ENCODE assay signal across 20 cellular contexts in genomic region chr4:48025005-48025404, GRCh38. TPM values are rescaled to one million over a fixed set of nuclear protein-coding genes. Genes with fewer than 3 reads are reported as not detected.
DNase-seq lines count a peak whose midpoint lies in the region; ATAC-seq and TF ChIP-seq lines count a peak whose summit lies in the region.
"Had no signal": no experiment of that assay in that cellular context is flagged by ENCODE, and none has a peak within 500 bp of the region (broad histone marks: within the 10 kb centered on the region; RNA-seq: fewer than 3 reads in every experiment).

No MANE protein-coding gene starts in this region.

- no peak overlapping the region for H3K9ac ChIP-seq in adipocyte (ENCODE audit: low read length)

- peak in 1 of 2 donors; percentile 39 for DNase-seq in cardiac muscle cell (ENCODE audit: low read depth in 1 of 2, low spot score in 1 of 2)
- no peak for DNase-seq in right cardiac atrium
- DNase-seq in adipocyte (ENCODE audit: low read depth) = peak; percentile 62
- peak; percentile 12 for DNase-seq in hepatic stellate cell (ENCODE audit: low spot score)
- DNase-seq in tibial artery = no peak
- DNase-seq in stimulated activated CD4-positive, alpha-beta T cell treated with anti-CD3 and anti-CD28 coated beads, Interleukin-1b, Interleukin-23, amount 100 ng/mL, for 48 hours = no peak
- no peak for DNase-seq in type B pancreatic cell (ENCODE audit: extremely low spot score, unreplicated experiment)
- DNase-seq: activated CD4-positive, alpha-beta T cell treated with anti-CD3 and anti-CD28 coated beads for 48 hours; activated T-cell treated with anti-CD3 and anti-CD28 coated beads, Interleukin-2, amount 50 U/mL, for 24 hours; effector CD4-positive, alpha-beta T cell; head of caudate nucleus; left ventricle myocardium inferior; NCI-H2227 treated with DMSO at 0.1 percent for 48 hours; spleen; substantia nigra had no signal

- H3K36me3 Mint-ChIP-seq in type B pancreatic cell = peaks cover 19% of the 10 kb centered on the region

- peaks cover 10% of the 10 kb centered on the region for H3K4me1 Mint-ChIP-seq in type B pancreatic cell (ENCODE audit: unreplicated experiment)

- peak overlapping the region; percentile 83 for H3K27ac ChIP-seq in cardiac muscle cell
- H3K27ac ChIP-seq in right cardiac atrium (ENCODE audit: low read length) = no peak overlapping the region
- H3K27ac ChIP-seq in tibial artery = no peak overlapping the region
- H3K27ac ChIP-seq: left ventricle myocardium inferior, spleen had no signal

- no peak overlapping the region for H3K4me3 ChIP-seq in cardiac muscle cell
- H3K4me3 ChIP-seq in right cardiac atrium (ENCODE audit: low read length) = no peak overlapping the region
- H3K4me3 ChIP-seq in adipocyte (ENCODE audit: low read length) = no peak overlapping the region
- no peak overlapping the region for H3K4me3 ChIP-seq in tibial artery
- H3K4me3 ChIP-seq: left ventricle myocardium inferior, spleen had no signal

- no peak overlapping the region for H3K4me3 Mint-ChIP-seq in type B pancreatic cell
- H3K4me3 Mint-ChIP-seq: activated T-cell treated with anti-CD3 and anti-CD28 coated beads, Interleukin-2, amount 50 U/mL, for 24 hours; T-helper 1 cell treated with Interleukin-12 subunit alpha and Interleukin-12 subunit beta and Interleukin-4 antibody, amounts not matched to agents 30 μg/mL and 1 μg/mL, for 36 hours had no signal

- H3K27me3 Mint-ChIP-seq in type B pancreatic cell = no peaks in the 10 kb centered on the region

- 22% methylated on average over 2 of the region's 2 CpGs for WGBS in right cardiac atrium

- H3K9me3 ChIP-seq in cardiac muscle cell (ENCODE audit: low read depth) (no peaks in the 10 kb centered on the region), right cardiac atrium (ENCODE audit: control insufficient read depth, low read length) (no peaks in the 10 kb centered on the region), adipocyte (ENCODE audit: control insufficient read depth, low read length) (no peaks in the 10 kb centered on the region), tibial artery (no peaks in the 10 kb centered on the region)
- H3K9me3 ChIP-seq: left ventricle myocardium inferior, spleen had no signal

- H3K36me3 ChIP-seq in cardiac muscle cell (no peaks in the 10 kb centered on the region), adipocyte (ENCODE audit: control insufficient read depth, insufficient read depth, low read length, severe bottlenecking) (no peaks in the 10 kb centered on the region), tibial artery (no peaks in the 10 kb centered on the region)
- H3K36me3 ChIP-seq: left ventricle myocardium inferior, spleen had no signal

- no peak for TF ChIP-seq CTCF in cardiac muscle cell (IDR thresholded peaks at IDR 0.05; ENCODE audit: low read depth, low read length)
- TF ChIP-seq CTCF in tibial artery (IDR thresholded peaks at IDR 0.05) = no peak
- TF ChIP-seq CTCF in type B pancreatic cell (conservative IDR thresholded peaks at IDR 0.05) = no peak

- peaks cover 24% of the 10 kb centered on the region for H3K4me1 ChIP-seq in cardiac muscle cell (ENCODE audit: low read depth)
- no peaks in the 10 kb centered on the region for H3K4me1 ChIP-seq in right cardiac atrium (ENCODE audit: control insufficient read depth, insufficient read depth, low read length)
- H3K4me1 ChIP-seq in adipocyte (ENCODE audit: control insufficient read depth, insufficient read depth, low read length) = peaks cover 6% of the 10 kb centered on the region
- H3K4me1 ChIP-seq in tibial artery = no peaks in the 10 kb centered on the region
- H3K4me1 ChIP-seq: spleen had no signal

- H3K27ac Mint-ChIP-seq in type B pancreatic cell = no peak overlapping the region
- H3K27ac Mint-ChIP-seq: activated T-cell treated with anti-CD3 and anti-CD28 coated beads, Interleukin-2, amount 50 U/mL, for 24 hours; T-helper 1 cell treated with Interleukin-12 subunit alpha and Interleukin-12 subunit beta and Interleukin-4 antibody, amounts not matched to agents 30 μg/mL and 1 μg/mL, for 36 hours had no signal

- H3K9me3 Mint-ChIP-seq in type B pancreatic cell = no peaks in the 10 kb centered on the region
- H3K9me3 Mint-ChIP-seq: T-helper 1 cell treated with Interleukin-12 subunit alpha and Interleukin-12 subunit beta and Interleukin-4 antibody, amounts not matched to agents 30 μg/mL and 1 μg/mL, for 36 hours had no signal

- no peaks in the 10 kb centered on the region for H3K27me3 ChIP-seq in cardiac muscle cell
- no peaks in the 10 kb centered on the region for H3K27me3 ChIP-seq in right cardiac atrium (ENCODE audit: control insufficient read depth, insufficient read depth)
- no peaks in the 10 kb centered on the region for H3K27me3 ChIP-seq in adipocyte (replicated peaks; ENCODE audit: control insufficient read depth, insufficient read depth, low read length)
- no peaks in the 10 kb centered on the region for H3K27me3 ChIP-seq in tibial artery
- H3K27me3 ChIP-seq: spleen had no signal

- no peak for ATAC-seq in right cardiac atrium
- ATAC-seq in HG03342 (IDR thresholded peaks at IDR 0.05; ENCODE audit: unreplicated experiment) = no peak
- ATAC-seq: Panc1 had no signal

- intact Hi-C loops in right cardiac atrium (cut with DNase I) (no loop called here), tibial artery (cut with DNase I; ENCODE audit: low total_unique reads) (no loop called here)

RNA-seq across cellular contexts. Expression of gene NIPAL1, which starts 8.4 kb away (rescaled TPM):
- 3.6 and 8.5 TPM in 2 replicates for total RNA-seq in cardiac muscle cell
- polyA plus RNA-seq in cardiac muscle cell = 2.1 and 5.5 TPM in 2 replicates
- under 1 TPM; 0.23 to 0.92 (median 0.48) TPM for total RNA-seq in right cardiac atrium
- polyA plus RNA-seq in right cardiac atrium = 0.20 TPM
- 13.9 and 44.6 TPM in 2 replicates for total RNA-seq in type B pancreatic cell (ENCODE audit: low replicate concordance)

RNA-seq across cellular contexts. Expression of gene CNGA1, which starts 8.5 kb away (rescaled TPM):
- total RNA-seq in cardiac muscle cell = 1.9 TPM in 1 of 2 replicates, not detected in the other
- polyA plus RNA-seq in cardiac muscle cell = 0.54 and 2.2 TPM in 2 replicates
- total RNA-seq in right cardiac atrium = under 1 TPM in 1 of 4 donors, not detected in 3; 0.42 TPM
- polyA plus RNA-seq in right cardiac atrium = 0.48 TPM
- 1.0 and 5.3 TPM in 2 replicates for total RNA-seq in type B pancreatic cell (ENCODE audit: low replicate concordance)
- total RNA-seq: A172, left ventricle myocardium inferior had no signal
- polyA plus RNA-seq: neural cell had no signal

Comparison
In these comparisons a context has a peak if more than half of its experiments do, and no peak if none do; other contexts are left out.
1. DNase-seq: peak in adipocyte (single experiment) and hepatic stellate cell (single experiment); none in right cardiac atrium (0 of 3), tibial artery (0 of 2), stimulated activated CD4-positive, alpha-beta T cell treated with anti-CD3 and anti-CD28 coated beads, Interleukin-1b, Interleukin-23, amount 100 ng/mL, for 48 hours (single experiment) and type B pancreatic cell (single experiment).